8 cellular contexts compared by ENCODE assay signal in the genomic region with DNA sequence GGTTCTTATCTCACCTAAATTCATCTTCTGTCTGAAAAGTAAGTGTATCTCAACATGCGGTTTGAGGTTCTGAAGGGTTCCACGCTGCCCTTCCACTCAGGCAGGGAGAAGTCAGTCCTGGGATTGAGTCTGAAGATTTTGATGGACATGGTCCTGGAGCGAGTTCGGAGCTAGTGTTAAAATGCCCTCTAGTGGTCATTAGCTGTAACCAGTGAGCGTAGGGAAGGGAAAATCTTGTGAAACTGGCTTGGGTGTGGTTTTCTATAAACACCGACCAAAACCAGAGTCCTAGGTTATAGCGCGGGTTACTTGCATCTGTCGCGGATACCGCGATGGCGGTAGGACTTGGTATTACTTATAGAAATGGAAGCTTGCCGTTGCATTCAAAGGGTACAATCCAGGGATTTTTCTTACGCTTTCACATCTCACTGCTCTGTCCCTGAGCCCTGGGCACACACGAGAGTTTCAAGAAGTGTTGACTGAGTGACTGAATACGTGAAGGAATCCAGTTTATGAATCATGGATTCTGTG.
A peak's percentile ranks its signal among the peaks of the same experiment; 100 is the strongest.
DNase-seq lines count a peak whose midpoint lies in the region; ATAC-seq and TF ChIP-seq lines count a peak whose summit lies in the region.

No MANE protein-coding gene starts in this region.

- TF ChIP-seq CTCF in Peyer's patch (IDR thresholded peaks at IDR 0.05) (peak; percentile 21 to 68 (median 62)), epithelial cell of proximal tubule (conservative IDR thresholded peaks at IDR 0.05; ENCODE audit: low read depth, low read length) (peak; percentile 96)

- ATAC-seq in activated CD8-positive, alpha-beta memory T cell treated with anti-CD3 and anti-CD28 coated beads, Interleukin-2, amount 10 ng/mL, durations not matched to agents 7 days and 5 days, result peak; percentile 30
- no peak for ATAC-seq in naive thymus-derived CD8-positive, alpha-beta T cell

- H3K4me3 ChIP-seq in HAP-1, result no peak overlapping the region
- no peak overlapping the region; the same call in 1 of the 2 replicates for H3K4me3 ChIP-seq in Karpas-422 (ENCODE audit: low read length)
- peak overlapping the region in 1 of 4 donors; percentile 1 for H3K4me3 ChIP-seq in Peyer's patch
- peak overlapping the region; percentile 34 for H3K4me3 ChIP-seq in epithelial cell of proximal tubule (ENCODE audit: low read depth, low read length)

- H3K79me2 ChIP-seq in Karpas-422 (ENCODE audit: low read length), result no peaks in the 10 kb centered on the region

- POLR2A ChIA-PET in naive thymus-derived CD8-positive, alpha-beta T cell (lab: Charles Lee), result no interaction called here

- H3K4me1 ChIP-seq in HAP-1, result no peaks in the 10 kb centered on the region; the same call in 1 of the 2 replicates
- H3K4me1 ChIP-seq in Karpas-422 (ENCODE audit: low read length), result peaks cover 6% of the 10 kb centered on the region
- H3K4me1 ChIP-seq in Peyer's patch, result peaks cover 0 to 3% (median 0%) of the 10 kb centered on the region in 4 donors

- H3K36me3 ChIP-seq in HAP-1 (replicated peaks), result no peaks in the 10 kb centered on the region
- no peaks in the 10 kb centered on the region for H3K36me3 ChIP-seq in Karpas-422 (ENCODE audit: insufficient read depth, low read length)
- H3K36me3 ChIP-seq in Peyer's patch, result no peaks in the 10 kb centered on the region

- TF ChIP-seq POLR2A in Peyer's patch (IDR thresholded peaks at IDR 0.05), result no peak

- H3K4me1 Mint-ChIP-seq in activated CD8-positive, alpha-beta memory T cell treated with anti-CD3 and anti-CD28 coated beads, Interleukin-2, amount 10 ng/mL, durations not matched to agents 7 days and 5 days, result no peaks in the 10 kb centered on the region
- peaks cover 0 to 6% (median 5%) of the 10 kb centered on the region in 4 donors for H3K4me1 Mint-ChIP-seq in naive thymus-derived CD8-positive, alpha-beta T cell

- no peaks in the 10 kb centered on the region for H3K36me3 Mint-ChIP-seq in activated CD8-positive, alpha-beta memory T cell treated with anti-CD3 and anti-CD28 coated beads, Interleukin-2, amount 10 ng/mL, durations not matched to agents 7 days and 5 days
- no peaks in the 10 kb centered on the region for H3K36me3 Mint-ChIP-seq in naive thymus-derived CD8-positive, alpha-beta T cell

- no peak for DNase-seq in activated CD8-positive, alpha-beta memory T cell treated with anti-CD3 and anti-CD28 coated beads, Interleukin-2, amount 10 ng/mL, durations not matched to agents 7 days and 5 days
- no peak for DNase-seq in activated CD8-positive, alpha-beta memory T cell treated with anti-CD3 and anti-CD28 coated beads, Interleukin-2, amount 50 U/mL, for 4 hours
- DNase-seq in HAP-1 (ENCODE audit: low spot score in 2 of 2), result peak; percentile 57 to 67
- DNase-seq in Karpas-422, result peak; percentile 80
- DNase-seq in Peyer's patch, result peak in 1 of 3 donors; percentile 49
- peak; percentile 44 for DNase-seq in epithelial cell of proximal tubule (ENCODE audit: low read depth)
- DNase-seq in mucosa of gallbladder (ENCODE audit: low spot score), result peak; percentile 15
- DNase-seq in naive thymus-derived CD8-positive, alpha-beta T cell, result no peak

- H3K9ac ChIP-seq in Karpas-422 (ENCODE audit: low read length), result no peak overlapping the region

- no peak overlapping the region for H3K4me3 Mint-ChIP-seq in activated CD8-positive, alpha-beta memory T cell treated with anti-CD3 and anti-CD28 coated beads, Interleukin-2, amount 10 ng/mL, durations not matched to agents 7 days and 5 days
- no peak overlapping the region for H3K4me3 Mint-ChIP-seq in naive thymus-derived CD8-positive, alpha-beta T cell

- H3K27ac ChIP-seq in Karpas-422 (ENCODE audit: low read length) (no peak overlapping the region), Peyer's patch (no peak overlapping the region)

- CTCF ChIA-PET in activated CD8-positive, alpha-beta memory T cell treated with anti-CD3 and anti-CD28 coated beads, Interleukin-2, amount 10 ng/mL, durations not matched to agents 7 days and 5 days (lab: Charles Lee), result interaction anchor here (0.8 to 2.0 kb wide), 8 partner anchors 9 to 48 kb away, joined by 3 to 6 read pairs (median 4); no protein-coding TSS in a partner anchor

- no peak overlapping the region for H2AFZ ChIP-seq in Karpas-422 (ENCODE audit: low read length)

- no peaks in the 10 kb centered on the region for H4K20me1 ChIP-seq in Karpas-422 (ENCODE audit: insufficient read depth, low read depth, low read length)

- H3K4me2 ChIP-seq in Karpas-422 (ENCODE audit: low read depth, low read length, poor library complexity, severe bottlenecking), result no peak overlapping the region

- H3K9me2 ChIP-seq in Karpas-422 (replicated peaks; ENCODE audit: insufficient read depth, low read length), result no peaks in the 10 kb centered on the region

- H3K27ac Mint-ChIP-seq in activated CD8-positive, alpha-beta memory T cell treated with anti-CD3 and anti-CD28 coated beads, Interleukin-2, amount 10 ng/mL, durations not matched to agents 7 days and 5 days, result no peak overlapping the region
- H3K27ac Mint-ChIP-seq in naive thymus-derived CD8-positive, alpha-beta T cell, result no peak overlapping the region

- no peaks in the 10 kb centered on the region for H3K9me3 Mint-ChIP-seq in activated CD8-positive, alpha-beta memory T cell treated with anti-CD3 and anti-CD28 coated beads, Interleukin-2, amount 10 ng/mL, durations not matched to agents 7 days and 5 days (ENCODE audit: low read depth)
- no peaks in the 10 kb centered on the region for H3K9me3 Mint-ChIP-seq in naive thymus-derived CD8-positive, alpha-beta T cell

- H3K9me3 ChIP-seq in HAP-1, result no peaks in the 10 kb centered on the region
- H3K9me3 ChIP-seq in Karpas-422 (ENCODE audit: low read length), result no peaks in the 10 kb centered on the region
- H3K9me3 ChIP-seq in Peyer's patch, result no peaks in the 10 kb centered on the region

- peaks cover 27% of the 10 kb centered on the region for H3K27me3 Mint-ChIP-seq in activated CD8-positive, alpha-beta memory T cell treated with anti-CD3 and anti-CD28 coated beads, Interleukin-2, amount 10 ng/mL, durations not matched to agents 7 days and 5 days
- peaks cover 17 to 61% (median 30%) of the 10 kb centered on the region in 5 donors for H3K27me3 Mint-ChIP-seq in naive thymus-derived CD8-positive, alpha-beta T cell

- H3K27me3 ChIP-seq in HAP-1 (ENCODE audit: low read depth) (no peaks in the 10 kb centered on the region), Karpas-422 (ENCODE audit: low read length) (no peaks in the 10 kb centered on the region), Peyer's patch (no peaks in the 10 kb centered on the region)

- in situ Hi-C loops in HAP-1 (cut with MboI; ENCODE audit: low sequenced_read_pairs), result no loop called here

Comparison
In these comparisons a context has a peak if more than half of its experiments do, and no peak if none do; other contexts are left out.
1. DNase-seq: peak in HAP-1 (2 of 2), Karpas-422 (single experiment), epithelial cell of proximal tubule (single experiment) and mucosa of gallbladder (single experiment); none in activated CD8-positive, alpha-beta memory T cell treated with anti-CD3 and anti-CD28 coated beads, Interleukin-2, amount 10 ng/mL, durations not matched to agents 7 days and 5 days (single experiment), activated CD8-positive, alpha-beta memory T cell treated with anti-CD3 and anti-CD28 coated beads, Interleukin-2, amount 50 U/mL, for 4 hours (single experiment) and naive thymus-derived CD8-positive, alpha-beta T cell (0 of 10).